In the genomic region with DNA sequence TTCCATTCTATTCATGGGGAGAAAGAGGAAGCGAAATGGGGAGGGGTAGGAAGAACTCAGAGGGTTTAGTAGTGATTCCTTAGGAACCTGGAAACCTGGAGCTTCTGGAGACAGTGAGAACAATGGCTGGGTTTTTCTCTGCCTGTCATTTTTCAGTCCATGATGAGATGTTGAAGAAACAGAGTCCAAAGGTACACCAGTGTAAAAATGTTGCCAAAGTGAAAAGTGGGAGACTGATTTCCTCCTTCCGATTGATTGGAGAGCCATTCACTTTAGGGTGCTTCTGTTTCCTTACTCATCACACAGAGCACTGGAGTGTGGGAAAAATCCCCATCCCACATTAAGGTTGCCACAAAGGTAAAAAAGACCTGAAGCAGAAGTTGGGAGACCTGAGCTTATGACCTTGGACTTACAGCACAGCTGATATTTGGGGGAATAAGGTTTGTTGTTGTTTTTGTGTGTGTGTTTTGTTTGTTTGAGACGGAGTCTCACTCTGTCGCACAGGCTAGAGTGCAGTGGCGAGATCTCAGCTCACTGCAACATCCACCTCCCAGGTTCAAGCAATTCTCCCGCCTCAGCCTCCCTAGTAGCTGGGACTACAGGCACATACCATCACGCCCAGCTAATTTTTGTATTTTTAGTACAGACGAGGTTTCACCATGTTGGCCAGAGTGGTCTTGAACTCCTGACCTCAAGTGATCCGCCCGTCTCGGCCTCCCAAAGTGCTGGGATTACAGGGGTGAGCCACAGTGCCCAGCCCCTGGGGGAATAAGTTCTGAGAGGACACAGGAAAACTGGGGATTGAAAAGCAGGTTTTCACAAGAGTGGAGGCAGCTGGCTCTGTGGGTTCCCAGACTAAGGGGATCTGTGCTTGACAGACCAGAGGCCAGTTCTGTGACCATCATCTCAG, we compare ENCODE assay signal across 15 cellular contexts. TPM values are rescaled to one million over a fixed set of nuclear protein-coding genes. Genes with fewer than 3 reads are reported as not detected.
DNase-seq lines count a peak whose midpoint lies in the region; ATAC-seq and TF ChIP-seq lines count a peak whose summit lies in the region.
"Had no signal": no experiment of that assay in that cellular context is flagged by ENCODE, and none has a peak within 500 bp of the region (broad histone marks: within the 10 kb centered on the region; RNA-seq: fewer than 3 reads in every experiment).

No MANE protein-coding gene starts in this region.

- H3K79me2 ChIP-seq in GM23248 (ENCODE audit: insufficient read depth) (peaks cover 33% of the 10 kb centered on the region), OCI-LY3 (ENCODE audit: low read length) (peaks cover 36% of the 10 kb centered on the region)

- DNase-seq in GM23248: no peak
- no peak for DNase-seq in esophagus squamous epithelium (lab: John Stamatoyannopoulos, UW)
- DNase-seq in sigmoid colon: no peak
- no peak for DNase-seq in left lobe of liver (ENCODE audit: low spot score)
- DNase-seq in ecto neural progenitor cell (ENCODE audit: low spot score): no peak
- DNase-seq: activated CD4-positive, CD25-positive, alpha-beta regulatory T cell; activated T-cell treated with anti-CD3 and anti-CD28 coated beads, Interleukin-2, amount 50 U/mL, for 48 hours; CD4-positive, alpha-beta memory T cell; effector CD4-positive, alpha-beta T cell; islet precursor cell; stimulated activated naive CD8-positive, alpha-beta T cell treated with anti-CD3 and anti-CD28 coated beads, Interleukin-15, Interleukin-2, amounts not matched to agents 100 U/mL and 50 U/mL, for 24 hours had no signal

- H3F3A ChIP-seq in GM23248 (ENCODE audit: insufficient read depth): peaks cover 6% of the 10 kb centered on the region; the same call in 1 of the 2 replicates

- intact Hi-C loops in esophagus squamous epithelium (cut with DNase I) (loop anchor here (2.0 kb wide), 1 partner anchor 88 kb away; no protein-coding TSS in a partner anchor), sigmoid colon (cut with DNase I) (loop anchor here (1.0 to 5.0 kb wide), 3 partner anchors 50 to 88 kb away; no protein-coding TSS in a partner anchor)

- H3K9ac ChIP-seq in GM23248 (peak overlapping the region; percentile 80; the same call in 1 of the 2 replicates), OCI-LY3 (ENCODE audit: low read length) (no peak overlapping the region)

- TF ChIP-seq POLR2A in esophagus squamous epithelium (IDR thresholded peaks at IDR 0.05): no peak
- no peak for TF ChIP-seq POLR2A in sigmoid colon (IDR thresholded peaks at IDR 0.05)

- no peak overlapping the region for H3K4me3 ChIP-seq in GM23248
- H3K4me3 ChIP-seq in OCI-LY3 (ENCODE audit: low read length): no peak overlapping the region
- no peak overlapping the region for H3K4me3 ChIP-seq in esophagus squamous epithelium
- H3K4me3 ChIP-seq in sigmoid colon: no peak overlapping the region

- H3K4me2 ChIP-seq in GM23248 (ENCODE audit: unreplicated experiment): no peak overlapping the region
- H3K4me2 ChIP-seq in OCI-LY3 (ENCODE audit: low read length): no peak overlapping the region

- H3K4me1 ChIP-seq in GM23248 (ENCODE audit: insufficient read depth) (peaks cover 31% of the 10 kb centered on the region), OCI-LY3 (ENCODE audit: low read length) (peaks cover 14% of the 10 kb centered on the region), esophagus squamous epithelium (peaks cover 12 to 39% (median 20%) of the 10 kb centered on the region in 3 donors), sigmoid colon (peaks cover 0 to 34% (median 26%) of the 10 kb centered on the region in 4 donors)

- H3K9me2 ChIP-seq in GM23248 (ENCODE audit: insufficient read depth): no peaks in the 10 kb centered on the region

- in situ Hi-C loops in GM23248 (cut with MboI): loop anchor here (5.0 kb wide), 1 partner anchor 85 kb away; a partner anchor contains a TSS

- peak overlapping the region; percentile 73; the same call in 1 of the 2 replicates for H3K27ac ChIP-seq in GM23248
- no peak overlapping the region for H3K27ac ChIP-seq in OCI-LY3 (ENCODE audit: low read length)
- H3K27ac ChIP-seq in esophagus squamous epithelium: peak overlapping the region in 3 of 4 donors; percentile 84 to 89 (median 84)
- H3K27ac ChIP-seq in sigmoid colon: peak overlapping the region; percentile 80 to 87 (median 82)

- H4K20me1 ChIP-seq in GM23248 (ENCODE audit: insufficient read depth) (no peaks in the 10 kb centered on the region), OCI-LY3 (ENCODE audit: insufficient read depth, low read length) (no peaks in the 10 kb centered on the region)

- H3K9me3 ChIP-seq in GM23248 (ENCODE audit: low read depth) (no peaks in the 10 kb centered on the region), OCI-LY3 (ENCODE audit: insufficient read depth, low read length) (no peaks in the 10 kb centered on the region), esophagus squamous epithelium (no peaks in the 10 kb centered on the region), sigmoid colon (no peaks in the 10 kb centered on the region)
- H3K9me3 ChIP-seq: ascending aorta, gastroesophageal sphincter had no signal

- H2AFZ ChIP-seq in GM23248 (peak overlapping the region; percentile 99), OCI-LY3 (ENCODE audit: low read depth, low read length) (peak overlapping the region; percentile 57; the same call in 1 of the 2 replicates)

- TF ChIP-seq EP300 in sigmoid colon (IDR thresholded peaks at IDR 0.05): no peak

- no peak for ATAC-seq in GM21717 (IDR thresholded peaks at IDR 0.05; ENCODE audit: unreplicated experiment)
- ATAC-seq in left lobe of liver: no peak
- ATAC-seq: stimulated activated naive CD8-positive, alpha-beta T cell treated with anti-CD3 and anti-CD28 coated beads, Interleukin-15, Interleukin-2, amounts not matched to agents 100 U/mL and 50 U/mL, for 24 hours had no signal

- no peaks in the 10 kb centered on the region for H3K27me3 ChIP-seq in GM23248 (replicated peaks; ENCODE audit: insufficient read depth)
- no peaks in the 10 kb centered on the region for H3K27me3 ChIP-seq in OCI-LY3 (ENCODE audit: low read depth, low read length)
- no peaks in the 10 kb centered on the region for H3K27me3 ChIP-seq in esophagus squamous epithelium
- H3K27me3 ChIP-seq in sigmoid colon: no peaks in the 10 kb centered on the region
- H3K27me3 ChIP-seq: ascending aorta, gastroesophageal sphincter had no signal

- H3K36me3 ChIP-seq in GM23248 (ENCODE audit: low read depth) (no peaks in the 10 kb centered on the region), OCI-LY3 (replicated peaks; ENCODE audit: low read depth, low read length) (no peaks in the 10 kb centered on the region), esophagus squamous epithelium (no peaks in the 10 kb centered on the region), sigmoid colon (no peaks in the 10 kb centered on the region)
- H3K36me3 ChIP-seq: ascending aorta, gastroesophageal sphincter had no signal

- TF ChIP-seq CTCF in OCI-LY3 (IDR thresholded peaks at IDR 0.05; ENCODE audit: low read depth, low read length) (no peak), esophagus squamous epithelium (IDR thresholded peaks at IDR 0.05) (no peak), sigmoid colon (IDR thresholded peaks at IDR 0.05) (no peak)

- 85 to 89% methylated on average over 11 of the region's 11 CpGs for whole genome bisulfite sequencing in GM23248 (ENCODE audit: low coverage in 1 of 2, low lambda C conversion rate in 2 of 2, missing lambda C conversion rate in 2 of 2), 2 experiments
- WGBS in esophagus squamous epithelium, 2 donors: 77 to 84% methylated on average over 8 to 11 of the region's 11 CpGs
- WGBS in sigmoid colon, 2 donors: 80 to 87% methylated on average over 11 of the region's 11 CpGs

RNA-seq across cellular contexts. Expression of a gene that starts 1.4 kb away (rescaled TPM):
- total RNA-seq in GM23248 (2014; rRNA removed; shearing (Covaris generic)): 27.3 and 33.1 TPM in 2 replicates
- polyA plus RNA-seq in GM23248 (2016; fragmentation: Nextera tagmentation; extraction: Ambion mirVana) (34.4 and 39.0 TPM in 2 replicates), sigmoid colon (10 to 100 TPM; 12.0 to 37.7 (median 16.6) TPM)
- total RNA-seq in esophagus squamous epithelium (10 to 100 TPM; 28.1 to 32.3 (median 31.0) TPM), sigmoid colon (10 to 100 TPM; 19.8 to 39.6 (median 26.5) TPM), left lobe of liver (13.7 TPM)
